8 cellular contexts compared by ENCODE assay signal in the genomic region with DNA sequence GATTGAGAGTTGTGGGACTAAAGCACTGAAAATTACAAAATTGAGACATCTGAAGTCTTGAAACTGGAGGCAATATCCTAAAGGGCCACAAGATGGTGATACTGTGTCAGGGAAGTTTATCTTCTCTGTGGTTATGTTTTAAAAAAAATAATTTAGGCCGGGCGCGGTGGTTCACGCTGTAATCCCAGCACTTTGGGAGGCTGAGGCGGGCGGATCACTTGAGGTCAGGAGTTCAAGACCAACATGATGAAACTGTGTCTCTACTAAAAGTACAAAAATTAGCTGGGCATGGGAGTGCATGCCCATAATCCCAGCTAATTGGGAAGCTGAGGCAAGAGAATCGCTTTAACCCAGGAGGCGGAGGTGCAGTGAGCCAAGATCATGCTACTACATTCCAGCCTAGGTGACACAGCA. TPM values are rescaled to one million over a fixed set of nuclear protein-coding genes. Genes with fewer than 3 reads are reported as not detected.
DNase-seq lines count a peak whose midpoint lies in the region; ATAC-seq and TF ChIP-seq lines count a peak whose summit lies in the region.

No MANE protein-coding gene starts in this region.

- no peaks in the 10 kb centered on the region for H3K27me3 ChIP-seq in fibroblast of lung (ENCODE audit: control insufficient read depth, insufficient read depth, low read length)

- no peaks in the 10 kb centered on the region for H3K9me3 Mint-ChIP-seq in nephron

- no peaks in the 10 kb centered on the region for H3K79me2 ChIP-seq in fibroblast of lung (ENCODE audit: control insufficient read depth, insufficient read depth, low read length)

- H3K27ac Mint-ChIP-seq in nephron = no peak overlapping the region

- H4K20me1 ChIP-seq in fibroblast of lung (ENCODE audit: control insufficient read depth, extremely low read depth, insufficient read depth, low read length) = no peaks in the 10 kb centered on the region

- H3K4me3 ChIP-seq in fibroblast of lung (replicated peaks in 1 of 4; ENCODE audit: control extremely low read depth in 1 of 4, insufficient read depth in 1 of 4, low read depth in 3 of 4, low read length in 4 of 4) = no peak overlapping the region

- H3K9ac ChIP-seq in fibroblast of lung (ENCODE audit: insufficient read depth, low read length) = no peak overlapping the region

- intact Hi-C loops in Right ventricle myocardium inferior (cut with DNase I) = loop anchor here (2.0 kb wide), 1 partner anchor 272 kb away; no protein-coding TSS in a partner anchor
- intact Hi-C loops in cardiac septum (cut with DNase I) = loop anchor here (5.0 kb wide), 1 partner anchor 276 kb away; no protein-coding TSS in a partner anchor

- H3K4me2 ChIP-seq in fibroblast of lung (ENCODE audit: extremely low read depth, insufficient read depth, low read length) = no peak overlapping the region

- no peaks in the 10 kb centered on the region for H3K4me1 Mint-ChIP-seq in nephron

- DNase-seq in Right ventricle myocardium inferior (ENCODE audit: missing footprints) (no peak), cardiac septum (ENCODE audit: low spot score) (no peak), NAMALWA (ENCODE audit: low spot score) (peak; percentile 74), fibroblast of lung (ENCODE audit: low read depth in 2 of 2) (peak; percentile 53 to 80), NCI-H774 (lab: John Stamatoyannopoulos, UW) (no peak)

- H3K36me3 Mint-ChIP-seq in nephron (ENCODE audit: low read depth) = peaks cover 6% of the 10 kb centered on the region

- H2AFZ ChIP-seq in fibroblast of lung (ENCODE audit: low read length) = no peak overlapping the region

- H3K4me1 ChIP-seq in fibroblast of lung (ENCODE audit: control insufficient read depth, extremely low read depth, insufficient read depth, low read length) = no peaks in the 10 kb centered on the region

- TF ChIP-seq CTCF in VCaP (conservative IDR thresholded peaks at IDR 0.05) = peak; percentile 83
- peak; percentile 65 to 76 for TF ChIP-seq CTCF in fibroblast of lung (conservative IDR thresholded peaks at IDR 0.05 in 1 of 2, IDR thresholded peaks at IDR 0.05 in 1 of 2; ENCODE audit: low read depth in 1 of 2, low read length in 2 of 2)
- TF ChIP-seq CTCF in nephron (IDR thresholded peaks at IDR 0.05; ENCODE audit: unreplicated experiment in 3 of 3) = peak; percentile 62 to 65 (median 65)

- no peaks in the 10 kb centered on the region for H3K27me3 Mint-ChIP-seq in nephron (ENCODE audit: low read depth)

- peaks cover 2% of the 10 kb centered on the region for H3K36me3 ChIP-seq in fibroblast of lung (ENCODE audit: control insufficient read depth, insufficient read depth, low read length)

- no peak overlapping the region for H3K27ac ChIP-seq in VCaP
- H3K27ac ChIP-seq in fibroblast of lung (ENCODE audit: insufficient read depth, low read length) = no peak overlapping the region

- ATAC-seq in Right ventricle myocardium inferior = peak; percentile 60
- peak; percentile 59 for ATAC-seq in HG02571 (IDR thresholded peaks at IDR 0.05; ENCODE audit: unreplicated experiment)

- no peaks in the 10 kb centered on the region for H3K9me3 ChIP-seq in fibroblast of lung (ENCODE audit: control insufficient read depth, insufficient read depth, low read depth, low read length)

- H3K4me3 Mint-ChIP-seq in nephron = no peak overlapping the region

RNA-seq across cellular contexts. Expression of a gene that starts 17.9 kb away (rescaled TPM):
- 51.3 TPM for total RNA-seq in Right ventricle myocardium inferior
- 41.0 TPM for total RNA-seq in cardiac septum
- total RNA-seq in fibroblast of lung = 10.3 and 13.4 TPM in 2 replicates
- 42.6 and 53.8 TPM in 2 replicates for polyA plus RNA-seq in fibroblast of lung
- polyA plus RNA-seq in fibroblast of lung (2012) = 39.9 and 41.1 TPM in 2 replicates
- polyA minus RNA-seq in fibroblast of lung (ENCODE audit: low replicate concordance) = 3.3 and 4.1 TPM in 2 replicates

RNA-seq across cellular contexts. Expression of a gene that starts 55.9 kb away (rescaled TPM):
- total RNA-seq in Right ventricle myocardium inferior = 35.4 TPM
- 35.1 TPM for total RNA-seq in cardiac septum
- total RNA-seq in fibroblast of lung = 80.1 and 121 TPM in 2 replicates
- 54.9 and 55.7 TPM in 2 replicates for polyA plus RNA-seq in fibroblast of lung
- polyA plus RNA-seq in fibroblast of lung (2012) = 33.9 and 35.2 TPM in 2 replicates
- 8.2 and 12.6 TPM in 2 replicates for polyA minus RNA-seq in fibroblast of lung (ENCODE audit: low replicate concordance)

Comparison
In these comparisons a context has a peak if more than half of its experiments do, and no peak if none do; other contexts are left out.
1. DNase-seq: peak in NAMALWA (single experiment) and fibroblast of lung (2 of 2); none in Right ventricle myocardium inferior (single experiment), cardiac septum (single experiment) and NCI-H774 (single experiment).
2. Peak in every context shown above with its lines, with median percentiles within 50 percentile points of each other: CTCF ChIP-seq.